Comparison of ENCODE assay signal across 11 cellular contexts in the genomic region with DNA sequence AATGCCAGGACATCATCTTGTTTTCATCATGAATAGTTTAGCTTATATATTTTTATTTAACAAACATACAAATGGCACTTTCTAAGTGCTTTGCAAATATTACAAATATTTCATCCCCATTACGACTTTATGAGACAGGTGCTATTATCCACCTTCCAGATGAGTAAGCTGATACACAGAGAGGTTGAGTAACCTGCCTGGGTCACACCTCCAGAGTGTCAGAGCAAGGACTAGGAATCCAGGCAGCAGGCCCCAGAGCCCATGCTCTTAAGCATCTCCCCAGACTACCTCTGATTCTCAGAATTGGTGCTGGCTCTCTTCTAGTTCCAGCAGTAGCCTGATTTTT. TPM values are rescaled to one million over a fixed set of nuclear protein-coding genes. Genes with fewer than 3 reads are reported as not detected.
DNase-seq lines count a peak whose midpoint lies in the region; ATAC-seq, FAIRE-seq and TF ChIP-seq lines count a peak whose summit lies in the region.
"Had no signal": no experiment of that assay in that cellular context is flagged by ENCODE, and none has a peak within 500 bp of the region (broad histone marks: within the 10 kb centered on the region; RNA-seq: fewer than 3 reads in every experiment).

No MANE protein-coding gene starts in this region.

- H3K4me2 ChIP-seq in A549 = peak overlapping the region; percentile 85

- TF ChIP-seq RAD21 in A549 (conservative IDR thresholded peaks at IDR 0.05 in 1 of 2, IDR thresholded peaks at IDR 0.05 in 1 of 2) = no peak

- peak overlapping the region; percentile 95 to 97 for H3K27ac ChIP-seq in A549
- peak overlapping the region in 3 of 4 donors; percentile 50 to 83 (median 76) for H3K27ac ChIP-seq in body of pancreas

- no peaks in the 10 kb centered on the region for H3K9me3 ChIP-seq in A549
- no peaks in the 10 kb centered on the region for H3K9me3 ChIP-seq in body of pancreas
- no peaks in the 10 kb centered on the region for H3K9me3 ChIP-seq in mucosa of stomach (ENCODE audit: control insufficient read depth, low read length)

- no peak for FAIRE-seq in A549 (lab: Jason Lieb, UNC)

- POLR2A ChIA-PET in A549 (lab: Yijun Ruan, JAX) = interaction anchor here (1.3 kb wide), 1 partner anchor 11 kb away, joined by 6 read pairs; no protein-coding TSS in a partner anchor

- H3K36me3 ChIP-seq in body of pancreas (replicated peaks in 1 of 2; ENCODE audit: insufficient read depth in 1 of 2, low read depth in 2 of 2) = no peaks in the 10 kb centered on the region
- H3K36me3 ChIP-seq in mucosa of stomach (ENCODE audit: control insufficient read depth, insufficient read depth, low read length) = no peaks in the 10 kb centered on the region

- ATAC-seq in A549 = peak in 1 of 2 experiments; percentile 35; a peak in 2 of 6 replicates
- peak; percentile 40 for ATAC-seq in body of pancreas
- ATAC-seq in HG03354 (IDR thresholded peaks at IDR 0.05; ENCODE audit: poor library complexity, severe bottlenecking, unreplicated experiment) = no peak

- 0% methylated on average over 1 of the region's 1 CpG for WGBS in A549 (ENCODE audit: missing lambda C conversion rate)
- 13 to 18% methylated on average over 1 of the region's 1 CpG for WGBS in body of pancreas, 2 donors

- H3K4me1 ChIP-seq in A549 (peaks cover 73% of the 10 kb centered on the region), body of pancreas (peaks cover 18% of the 10 kb centered on the region), mucosa of stomach (ENCODE audit: control insufficient read depth, insufficient read depth, low read length) (peaks cover 27% of the 10 kb centered on the region)

- TF ChIP-seq CTCF in A549 (IDR thresholded peaks at IDR 0.05) = no peak
- TF ChIP-seq CTCF in body of pancreas (IDR thresholded peaks at IDR 0.05) = no peak

- H3K9ac ChIP-seq in mucosa of stomach (ENCODE audit: low read length) = peak overlapping the region; percentile 7

- DNase-seq in A549 (ENCODE audit: low read depth in 1 of 2, low spot score in 1 of 2) (peak in 1 of 2 experiments; percentile 35), HPDE6-E6E7 (ENCODE audit: extremely low spot score) (peak; percentile 72), body of pancreas (no peak), CD1c-positive myeloid dendritic cell (ENCODE audit: extremely low spot score) (no peak), foreskin melanocyte (no peak), GM19238 (ENCODE audit: insufficient read length, low spot score) (no peak)
- DNase-seq: activated naive CD4-positive, alpha-beta T cell treated with Interleukin-2 at 50 U/mL for 16 hours; left cardiac atrium; stimulated activated naive CD4-positive, alpha-beta T cell had no signal

- TF ChIP-seq EP300 in A549 (IDR thresholded peaks at IDR 0.05) = no peak

- H3K4me3 ChIP-seq in A549 = no peak overlapping the region
- no peak overlapping the region for H3K4me3 ChIP-seq in body of pancreas
- H3K4me3 ChIP-seq in mucosa of stomach (ENCODE audit: low read length) = no peak overlapping the region

- intact Hi-C loops in body of pancreas (cut with DNase I) = no loop called here

- no peak for TF ChIP-seq POLR2A in A549 (IDR thresholded peaks at IDR 0.05; ENCODE audit: low read length)
- TF ChIP-seq POLR2A in body of pancreas (IDR thresholded peaks at IDR 0.05) = no peak

- no peaks in the 10 kb centered on the region for H3K27me3 ChIP-seq in body of pancreas
- H3K27me3 ChIP-seq in mucosa of stomach (ENCODE audit: control insufficient read depth, insufficient read depth, low read length) = no peaks in the 10 kb centered on the region

- CTCF ChIA-PET in A549 (lab: Yijun Ruan, JAX) = interaction anchor here (1.1 to 6.9 kb wide), 4 partner anchors 8 to 111 kb away, joined by 3 to 46 read pairs (median 6); no protein-coding TSS in a partner anchor

TF ChIP-seq in A549, 52 proteins besides CTCF, POLR2A, EP300 and RAD21 (continues in another document):
- TF ChIP-seq BHLHE40 (IDR thresholded peaks at IDR 0.05; ENCODE audit: low read depth, low read length) (no peak), JUN (IDR thresholded peaks at IDR 0.05) (0 out of 5 replicates have a peak, but pooled peaks of 1 of the 2 experiments have one; percentile 52), MYC (IDR thresholded peaks at IDR 0.05; ENCODE audit: borderline replicate concordance, low read length) (no peak), EHF (CRISPR knock-in tag; IDR thresholded peaks at IDR 0.05) (no peak), TP53 (CRISPR knock-in tag; IDR thresholded peaks at IDR 0.05) (no peak), MAFK (IDR thresholded peaks at IDR 0.05; ENCODE audit: partially characterized antibody) (no peak), CEBPB (IDR thresholded peaks at IDR 0.05) (peak; percentile 44 to 56; a peak in 3 of 4 replicates), MAZ (IDR thresholded peaks at IDR 0.05; ENCODE audit: borderline replicate concordance, low read depth, low read length) (no peak), KDM5A (IDR thresholded peaks at IDR 0.05) (no peak), FOXS1 (CRISPR knock-in tag; IDR thresholded peaks at IDR 0.05) (no peak), SREBF2 (IDR thresholded peaks at IDR 0.05) (no peak), CBX2 (IDR thresholded peaks at IDR 0.05; ENCODE audit: borderline replicate concordance, low read depth) (no peak), CHD4 (IDR thresholded peaks at IDR 0.05; ENCODE audit: borderline replicate concordance) (no peak), GATA3 (IDR thresholded peaks at IDR 0.05; ENCODE audit: borderline replicate concordance) (no peak; the same call in 1 of the 2 replicates), NR3C1 (IDR thresholded peaks at IDR 0.05) (no peak), RNF2 (IDR thresholded peaks at IDR 0.05; ENCODE audit: borderline replicate concordance, low read depth) (no peak), POLR2AphosphoS2 (conservative IDR thresholded peaks at IDR 0.05; ENCODE audit: low read length) (no peak), HDAC2 (IDR thresholded peaks at IDR 0.05) (no peak), SMC3 (IDR thresholded peaks at IDR 0.05) (0 out of 3 replicates have a peak, but pooled peaks have one; percentile 11), HOXB13 (CRISPR knock-in tag; IDR thresholded peaks at IDR 0.05; ENCODE audit: low read depth) (no peak), FOSB (CRISPR knock-in tag; IDR thresholded peaks at IDR 0.05) (no peak), NFE2L2 (conservative IDR thresholded peaks at IDR 0.05; ENCODE audit: low read length) (no peak), NPAS2 (CRISPR knock-in tag; IDR thresholded peaks at IDR 0.05; ENCODE audit: borderline replicate concordance) (no peak), TFCP2L1 (CRISPR knock-in tag; IDR thresholded peaks at IDR 0.05) (0 out of 2 replicates have a peak, but pooled peaks have one; percentile 9)
- TF ChIP-seq, protein P1, sequence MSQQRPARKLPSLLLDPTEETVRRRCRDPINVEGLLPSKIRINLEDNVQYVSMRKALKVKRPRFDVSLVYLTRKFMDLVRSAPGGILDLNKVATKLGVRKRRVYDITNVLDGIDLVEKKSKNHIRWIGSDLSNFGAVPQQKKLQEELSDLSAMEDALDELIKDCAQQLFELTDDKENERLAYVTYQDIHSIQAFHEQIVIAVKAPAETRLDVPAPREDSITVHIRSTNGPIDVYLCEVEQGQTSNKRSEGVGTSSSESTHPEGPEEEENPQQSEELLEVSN (IDR thresholded peaks at IDR 0.05; ENCODE audit: borderline replicate concordance, low read depth) = no peak
- TF ChIP-seq, protein P2, sequence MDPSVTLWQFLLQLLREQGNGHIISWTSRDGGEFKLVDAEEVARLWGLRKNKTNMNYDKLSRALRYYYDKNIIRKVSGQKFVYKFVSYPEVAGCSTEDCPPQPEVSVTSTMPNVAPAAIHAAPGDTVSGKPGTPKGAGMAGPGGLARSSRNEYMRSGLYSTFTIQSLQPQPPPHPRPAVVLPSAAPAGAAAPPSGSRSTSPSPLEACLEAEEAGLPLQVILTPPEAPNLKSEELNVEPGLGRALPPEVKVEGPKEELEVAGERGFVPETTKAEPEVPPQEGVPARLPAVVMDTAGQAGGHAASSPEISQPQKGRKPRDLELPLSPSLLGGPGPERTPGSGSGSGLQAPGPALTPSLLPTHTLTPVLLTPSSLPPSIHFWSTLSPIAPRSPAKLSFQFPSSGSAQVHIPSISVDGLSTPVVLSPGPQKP (IDR thresholded peaks at IDR 0.05; ENCODE audit: low read depth, low read length) = no peak
- TF ChIP-seq, protein P3, sequence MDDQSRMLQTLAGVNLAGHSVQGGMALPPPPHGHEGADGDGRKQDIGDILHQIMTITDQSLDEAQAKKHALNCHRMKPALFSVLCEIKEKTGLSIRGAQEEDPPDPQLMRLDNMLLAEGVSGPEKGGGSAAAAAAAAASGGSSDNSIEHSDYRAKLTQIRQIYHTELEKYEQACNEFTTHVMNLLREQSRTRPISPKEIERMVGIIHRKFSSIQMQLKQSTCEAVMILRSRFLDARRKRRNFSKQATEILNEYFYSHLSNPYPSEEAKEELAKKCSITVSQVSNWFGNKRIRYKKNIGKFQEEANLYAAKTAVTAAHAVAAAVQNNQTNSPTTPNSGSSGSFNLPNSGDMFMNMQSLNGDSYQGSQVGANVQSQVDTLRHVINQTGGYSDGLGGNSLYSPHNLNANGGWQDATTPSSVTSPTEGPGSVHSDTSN (IDR thresholded peaks at IDR 0.05) = no peak
- TF ChIP-seq, protein P4, sequence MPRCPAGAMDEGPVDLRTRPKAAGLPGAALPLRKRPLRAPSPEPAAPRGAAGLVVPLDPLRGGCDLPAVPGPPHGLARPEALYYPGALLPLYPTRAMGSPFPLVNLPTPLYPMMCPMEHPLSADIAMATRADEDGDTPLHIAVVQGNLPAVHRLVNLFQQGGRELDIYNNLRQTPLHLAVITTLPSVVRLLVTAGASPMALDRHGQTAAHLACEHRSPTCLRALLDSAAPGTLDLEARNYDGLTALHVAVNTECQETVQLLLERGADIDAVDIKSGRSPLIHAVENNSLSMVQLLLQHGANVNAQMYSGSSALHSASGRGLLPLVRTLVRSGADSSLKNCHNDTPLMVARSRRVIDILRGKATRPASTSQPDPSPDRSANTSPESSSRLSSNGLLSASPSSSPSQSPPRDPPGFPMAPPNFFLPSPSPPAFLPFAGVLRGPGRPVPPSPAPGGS (IDR thresholded peaks at IDR 0.05) = no peak

RNA-seq across cellular contexts. Expression of a gene that starts 40.0 kb away (rescaled TPM):
- 13.0 and 15.9 TPM in 2 replicates for polyA plus RNA-seq in A549 (2011; rRNA removed)
- polyA plus RNA-seq in A549 (2012; cell fraction: cytosol; rRNA removed) = 18.6 and 22.8 TPM in 2 replicates
- 40.4 and 46.8 TPM in 2 replicates for polyA plus RNA-seq in A549 (2012; cell fraction: nucleus; rRNA removed)
- 31.4 to 35.3 TPM (median 33.8 TPM) in 3 replicates for polyA plus RNA-seq in A549 (2017; fragmentation: RNase III; extraction: RNeasy Plus Mini Kit Qiagen cat#74134 plus additional on column Dnase treatment)
- polyA minus RNA-seq in A549 (2011; rRNA and poly(A)+ RNA removed) = 43.4 and 70.5 TPM in 2 replicates
- 1 to 10 TPM; 2.9 to 7.9 TPM for total RNA-seq in body of pancreas
